1 cellular context compared by ENCODE assay signal in the genomic region with DNA sequence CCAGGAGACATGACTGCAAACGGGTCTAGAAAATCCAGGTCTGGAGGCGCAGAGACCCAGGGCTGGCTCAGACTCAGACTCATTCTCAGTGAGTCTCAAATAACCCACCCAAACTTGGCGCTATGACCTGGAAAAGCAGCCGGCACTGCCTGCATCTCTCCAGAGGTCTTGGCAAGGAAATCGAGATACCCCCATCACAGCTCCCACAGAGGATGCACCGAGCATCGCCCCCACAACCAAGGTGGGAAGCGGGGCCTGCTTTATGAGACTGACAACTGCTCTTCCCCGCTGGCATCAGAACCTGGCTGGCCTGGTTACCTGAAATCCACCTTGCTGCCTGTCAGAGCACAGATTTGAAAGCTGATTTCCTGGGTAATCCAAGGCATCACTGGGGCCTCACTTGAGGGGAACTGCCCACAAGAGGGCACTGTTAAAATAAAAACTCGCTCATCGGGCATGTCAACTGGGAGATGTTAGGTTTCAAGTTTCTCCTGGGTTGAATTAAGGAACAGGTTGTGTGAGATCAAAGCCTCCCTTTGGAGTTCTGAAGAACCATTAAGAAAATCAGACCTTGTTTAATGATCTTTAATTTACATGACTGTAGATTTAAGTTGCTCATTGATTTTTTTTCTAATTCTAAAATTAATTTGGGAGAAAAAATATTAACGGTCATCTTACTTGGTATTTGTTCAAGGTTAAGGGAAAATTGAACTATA.
TF ChIP-seq lines count a peak whose summit lies in the region.

No MANE protein-coding gene starts in this region.

TF ChIP-seq in IMR-90, 13 proteins besides CTCF, POLR2A, EP300 and RAD21:
- TF ChIP-seq FOS (IDR thresholded peaks at IDR 0.05; ENCODE audit: low read depth, low read length) (no peak), SMC3 (IDR thresholded peaks at IDR 0.05; ENCODE audit: low read depth, low read length) (peak; percentile 67), MAZ (IDR thresholded peaks at IDR 0.05; ENCODE audit: borderline replicate concordance, low read depth, low read length) (no peak)
- TF ChIP-seq, protein P1, sequence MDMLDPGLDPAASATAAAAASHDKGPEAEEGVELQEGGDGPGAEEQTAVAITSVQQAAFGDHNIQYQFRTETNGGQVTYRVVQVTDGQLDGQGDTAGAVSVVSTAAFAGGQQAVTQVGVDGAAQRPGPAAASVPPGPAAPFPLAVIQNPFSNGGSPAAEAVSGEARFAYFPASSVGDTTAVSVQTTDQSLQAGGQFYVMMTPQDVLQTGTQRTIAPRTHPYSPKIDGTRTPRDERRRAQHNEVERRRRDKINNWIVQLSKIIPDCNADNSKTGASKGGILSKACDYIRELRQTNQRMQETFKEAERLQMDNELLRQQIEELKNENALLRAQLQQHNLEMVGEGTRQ (IDR thresholded peaks at IDR 0.05; ENCODE audit: low read depth, low read length) = no peak
